ENCODE assay signal across 28 cellular contexts in genomic region chr2:152068226-152068625, GRCh38.
"Had no signal": no experiment of that assay in that cellular context is flagged by ENCODE, and none has a peak within 500 bp of the region (broad histone marks: within the 10 kb centered on the region; RNA-seq: fewer than 3 reads in every experiment).

No MANE protein-coding gene starts in this region.

- H3K36me3 ChIP-seq: ascending aorta, breast epithelium, gastrocnemius medialis, heart left ventricle had no signal

- H3K4me3 ChIP-seq: ascending aorta, breast epithelium, coronary artery, dorsolateral prefrontal cortex, gastrocnemius medialis, heart left ventricle had no signal

- H3K4me1 ChIP-seq: ascending aorta, foreskin keratinocyte, gastrocnemius medialis had no signal

- H3K27me3 ChIP-seq: ascending aorta, breast epithelium, dorsolateral prefrontal cortex, gastrocnemius medialis, heart left ventricle had no signal

- H3K9me3 ChIP-seq: ascending aorta, breast epithelium, gastrocnemius medialis, heart left ventricle had no signal

- DNase-seq: activated CD4-positive, alpha-beta memory T cell treated with anti-CD3 and anti-CD28 coated beads, Interleukin-2, amount 10 ng/mL, durations not matched to agents 7 days and 5 days; activated CD4-positive, alpha-beta T cell treated with anti-CD3 and anti-CD28 coated beads for 1 hour; activated CD4-positive, alpha-beta T cell treated with anti-CD3 and anti-CD28 coated beads for 4 hours; activated CD4-positive, alpha-beta T cell treated with anti-CD3 and anti-CD28 coated beads, Interleukin-2, amount 10 ng/mL, durations not matched to agents 7 days and 5 days; activated CD4-positive, alpha-beta T cell treated with anti-CD3 and anti-CD28 coated beads, Interleukin-2, amount 50 U/mL, for 4 hours; activated CD8-positive, alpha-beta memory T cell treated with anti-CD3 and anti-CD28 coated beads, Interleukin-2, amount 50 U/mL, for 48 hours; activated gamma-delta T cell; activated naive CD4-positive, alpha-beta T cell; activated naive CD4-positive, alpha-beta T cell treated with anti-CD3 and anti-CD28 coated beads, Interleukin-2, amount 10 ng/mL, durations not matched to agents 7 days and 5 days; activated naive CD8-positive, alpha-beta T cell treated with anti-CD3 and anti-CD28 coated beads, Interleukin-2, amount 10 ng/mL, durations not matched to agents 7 days and 5 days; activated T-cell treated with anti-CD3 and anti-CD28 coated beads for 4 hours; activated T-cell treated with anti-CD3 and anti-CD28 coated beads, Interleukin-2, amount 50 U/mL, for 24 hours; activated T-cell treated with anti-CD3 and anti-CD28 coated beads, Interleukin-2, amount 50 U/mL, for 72 hours; dorsolateral prefrontal cortex; effector memory CD4-positive, alpha-beta T cell; endodermal cell; erythroblast; gastrocnemius medialis; glutamatergic neuron; heart left ventricle; T-helper 1 cell; T-helper 17 cell; T1000 had no signal

- ATAC-seq: activated naive CD4-positive, alpha-beta T cell treated with anti-CD3 and anti-CD28 coated beads, Interleukin-2, amount 50 U/mL, for 72 hours; activated T-cell treated with anti-CD3 and anti-CD28 coated beads, Interleukin-2, amount 50 U/mL, for 72 hours; gastrocnemius medialis; heart left ventricle; T-helper 17 cell had no signal

- H3K27ac ChIP-seq: ascending aorta, breast epithelium, coronary artery, dorsolateral prefrontal cortex, foreskin keratinocyte, gastrocnemius medialis, heart left ventricle had no signal
